In the genomic region with DNA sequence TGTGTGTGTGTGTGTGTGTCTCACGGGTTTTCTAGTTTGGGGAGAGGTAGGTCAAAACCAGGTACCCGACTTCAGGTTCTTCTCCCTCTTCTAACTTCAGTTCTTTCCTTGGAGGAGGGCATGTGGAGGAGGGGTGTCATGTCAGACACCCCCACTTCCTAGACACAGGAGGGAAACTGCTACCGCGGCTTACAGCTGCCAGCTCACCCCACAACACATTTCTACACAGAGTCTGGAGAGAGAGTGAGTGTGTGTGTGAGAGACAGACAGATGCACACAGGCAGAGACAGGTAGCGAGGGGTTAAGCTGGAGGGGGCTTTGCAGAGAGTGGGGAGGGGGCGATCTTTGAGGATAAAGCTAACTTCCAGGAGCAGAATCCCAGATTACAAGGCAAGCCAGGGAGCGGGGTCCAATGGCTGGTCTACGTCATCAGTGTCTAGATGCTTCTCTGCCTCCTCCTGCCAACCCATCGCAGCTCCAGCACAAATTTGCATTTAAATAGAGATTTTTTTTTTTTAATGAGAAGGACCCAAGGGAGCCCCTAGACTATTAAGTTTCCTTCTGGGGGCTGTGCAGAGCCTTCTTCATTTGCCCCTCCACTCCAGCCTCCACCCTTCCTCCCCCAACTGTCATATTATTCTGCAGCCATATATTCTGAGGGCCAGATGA, we compare ENCODE assay signal across 28 cellular contexts. TPM values are rescaled to one million over a fixed set of nuclear protein-coding genes. Genes with fewer than 3 reads are reported as not detected.
A peak's percentile ranks its signal among the peaks of the same experiment; 100 is the strongest.
DNase-seq lines count a peak whose midpoint lies in the region; TF ChIP-seq lines count a peak whose summit lies in the region.
"Had no signal": no experiment of that assay in that cellular context is flagged by ENCODE, and none has a peak within 500 bp of the region (broad histone marks: within the 10 kb centered on the region; RNA-seq: fewer than 3 reads in every experiment).

No MANE protein-coding gene starts in this region.

- no peak for TF ChIP-seq CTCF in neural progenitor cell (IDR thresholded peaks at IDR 0.05)

- H3K79me2 ChIP-seq in neural progenitor cell (ENCODE audit: low read depth), result no peaks in the 10 kb centered on the region

- H3K4me3 ChIP-seq in neural progenitor cell, result no peak overlapping the region
- H3K4me3 ChIP-seq: GM12878 had no signal

- peak overlapping the region; percentile 52 for H3K4me2 ChIP-seq in neural progenitor cell

- peaks cover 29% of the 10 kb centered on the region for H3K4me1 ChIP-seq in neural progenitor cell

- H3K4me3 Mint-ChIP-seq in neural progenitor cell, result peak overlapping the region; percentile 19
- H3K4me3 Mint-ChIP-seq: B cell; CD8-positive, alpha-beta T cell had no signal

- DNase-seq in NCI-H2171 treated with DMSO at 0.1 percent for 48 hours (lab: John Stamatoyannopoulos, UW) (peak; percentile 23), NCI-H2171 (lab: John Stamatoyannopoulos, UW) (no peak), NCI-H1436 (lab: John Stamatoyannopoulos, UW) (peak; percentile 93), NCI-H524 treated with DMSO at 0.1 percent for 48 hours (lab: John Stamatoyannopoulos, UW) (peak; percentile 44), neural progenitor cell (ENCODE audit: low spot score) (peak; percentile 39), NCI-H345 treated with DMSO at 0.1 percent for 48 hours (lab: John Stamatoyannopoulos, UW; ENCODE audit: unreplicated experiment) (no peak), activated gamma-delta T cell treated with Interleukin-2 at 50 U/mL for 16 hours (no peak)
- no peak for DNase-seq in activated T-cell treated with anti-CD3 and anti-CD28 coated beads, Interleukin-2, amount 50 U/mL, for 1 hour
- DNase-seq: CD8-positive, alpha-beta T cell; DMS 273 treated with DMSO at 0.1 percent for 48 hours; DMS79; EL; GDM1; GOT3; IMR-90; KG1; NCI-H1048; NCI-H146; NCI-H1930; NCI-H345; NCI-H69; SHP77 treated with DMSO at 0.1 percent for 48 hours; T-helper 1 cell had no signal

- no peak overlapping the region for H3K27ac ChIP-seq in neural progenitor cell
- H3K27ac ChIP-seq: 22Rv1, C4-2B, RWPE1 had no signal

- peak overlapping the region; percentile 22 for H3K27ac Mint-ChIP-seq in neural progenitor cell
- H3K27ac Mint-ChIP-seq: B cell; CD8-positive, alpha-beta T cell had no signal

- H3K27me3 ChIP-seq in neural progenitor cell, result peaks cover 10% of the 10 kb centered on the region

- H4K20me1 ChIP-seq in neural progenitor cell (ENCODE audit: low read depth), result peaks cover 3% of the 10 kb centered on the region

- no peaks in the 10 kb centered on the region for H3K9me3 ChIP-seq in neural progenitor cell (ENCODE audit: low read depth)

- H3K4me1 Mint-ChIP-seq in neural progenitor cell, result peaks cover 27% of the 10 kb centered on the region
- H3K4me1 Mint-ChIP-seq: B cell had no signal

- no peak overlapping the region for H2AFZ ChIP-seq in neural progenitor cell (replicated peaks)

- peaks cover 7% of the 10 kb centered on the region for H3F3A ChIP-seq in neural progenitor cell (ENCODE audit: low read depth)

- H3K27me3 Mint-ChIP-seq in neural progenitor cell (ENCODE audit: insufficient read depth, low read depth), result peaks cover 20% of the 10 kb centered on the region

- no peaks in the 10 kb centered on the region for H3K36me3 Mint-ChIP-seq in neural progenitor cell
- H3K36me3 Mint-ChIP-seq: CD8-positive, alpha-beta T cell had no signal

- no peaks in the 10 kb centered on the region for H3K9me3 Mint-ChIP-seq in neural progenitor cell
- H3K9me3 Mint-ChIP-seq: CD8-positive, alpha-beta T cell had no signal

- no peak overlapping the region for H3K9ac ChIP-seq in neural progenitor cell

- no peaks in the 10 kb centered on the region for H3K36me3 ChIP-seq in neural progenitor cell

RNA-seq across cellular contexts. Expression of gene MRM1, which starts 48.8 kb away (rescaled TPM):
- total RNA-seq in neural progenitor cell (ENCODE audit: low replicate concordance), result 0.65 and 4.1 TPM in 2 replicates

RNA-seq across cellular contexts. Expression of gene DHRS11, which starts 58.6 kb away (rescaled TPM):
- total RNA-seq in neural progenitor cell (ENCODE audit: low replicate concordance), result 14.4 and 27.3 TPM in 2 replicates

Comparison
In these comparisons a context has a peak if more than half of its experiments do, and no peak if none do; other contexts are left out.
1. DNase-seq: peak in NCI-H2171 treated with DMSO at 0.1 percent for 48 hours (single experiment), NCI-H1436 (single experiment), NCI-H524 treated with DMSO at 0.1 percent for 48 hours (single experiment) and neural progenitor cell (single experiment); none in NCI-H2171 (single experiment), NCI-H345 treated with DMSO at 0.1 percent for 48 hours (single experiment), activated T-cell treated with anti-CD3 and anti-CD28 coated beads, Interleukin-2, amount 50 U/mL, for 1 hour (single experiment) and activated gamma-delta T cell treated with Interleukin-2 at 50 U/mL for 16 hours (single experiment).